ENCODE assay signal across 8 cellular contexts in the genomic region with DNA sequence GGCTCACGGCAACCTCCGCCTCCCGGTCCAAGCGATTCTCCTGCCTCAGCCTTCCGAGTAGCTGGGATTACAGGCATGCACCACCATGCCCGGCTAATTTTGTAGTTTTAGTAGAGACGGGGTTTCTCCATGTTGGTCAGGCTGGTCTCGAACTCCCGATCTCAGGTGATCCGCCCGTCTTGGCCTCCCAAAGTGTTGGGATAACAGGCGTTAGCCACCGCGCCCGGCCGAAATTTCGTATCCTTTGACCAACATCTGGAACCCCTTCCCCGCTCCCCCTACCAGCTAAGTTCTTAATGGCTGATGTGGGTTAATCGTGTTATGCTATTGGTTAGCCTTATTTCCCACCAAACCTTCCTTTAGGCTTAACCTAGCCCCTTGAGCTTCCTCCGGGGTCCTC.
A peak's percentile ranks its signal among the peaks of the same experiment; 100 is the strongest.
DNase-seq lines count a peak whose midpoint lies in the region; ATAC-seq, FAIRE-seq and TF ChIP-seq lines count a peak whose summit lies in the region.
"Not testable (repeated sequence)": the region's sequence is repeated elsewhere in the genome, so short reads cannot be mapped to it uniquely, and the experiment has no call there.

No MANE protein-coding gene starts in this region.

- H3K36me3 ChIP-seq in HUES48 (ENCODE audit: control insufficient read depth, insufficient read depth, low read length); GM12878 (ENCODE audit: control insufficient read depth in 2 of 2, insufficient read depth in 2 of 2, low read length in 1 of 2); esophagus squamous epithelium; kidney epithelial cell (ENCODE audit: control insufficient read depth, insufficient read depth, low read length): not testable (repeated sequence)

- not testable (repeated sequence) for ATAC-seq in GM12878; stimulated activated naive B cell treated with anti-CD40 and anti-IgM and Interleukin-4, amounts not matched to agents 10 μg/mL and 1 μg/mL and 100 μg/mL, for 72 hours (replicated peaks)

- TF ChIP-seq EP300 in GM12878 (IDR thresholded peaks at IDR 0.05; ENCODE audit: borderline replicate concordance in 1 of 2, control insufficient read depth in 1 of 2, low read depth in 2 of 2, low read length in 2 of 2): not testable (repeated sequence)

- H3K27ac Mint-ChIP-seq in activated CD4-positive, alpha-beta memory T cell treated with anti-CD3 and anti-CD28 coated beads for 36 hours: peak overlapping the region; percentile 64
- H3K27ac Mint-ChIP-seq in neural crest cell (ENCODE audit: unreplicated experiment): not testable (repeated sequence)
- H3K27ac Mint-ChIP-seq in stimulated activated naive B cell treated with anti-CD40 and anti-IgM and Interleukin-4, amounts not matched to agents 10 μg/mL and 1 μg/mL and 100 μg/mL, for 72 hours: peak overlapping the region; percentile 88

- H2AFZ ChIP-seq in GM12878 (ENCODE audit: control insufficient read depth, low read depth, low read length): not testable (repeated sequence)

- not testable (repeated sequence) for H3K79me2 ChIP-seq in GM12878 (ENCODE audit: control insufficient read depth, insufficient read depth, low read length)

- H3K4me1 ChIP-seq in HUES48 (ENCODE audit: control insufficient read depth, insufficient read depth, low read length): not testable (repeated sequence)
- H3K4me1 ChIP-seq in GM12878 (ENCODE audit: control insufficient read depth, insufficient read depth, low read length): peaks cover 55% of the 10 kb centered on the region
- H3K4me1 ChIP-seq in esophagus squamous epithelium: peaks cover 22 to 61% (median 50%) of the 10 kb centered on the region in 3 donors

- CTCF ChIA-PET in activated CD4-positive, alpha-beta memory T cell treated with anti-CD3 and anti-CD28 coated beads for 36 hours (lab: Charles Lee): interaction anchor here (0.7 to 12.9 kb wide), 15 partner anchors 9 to 428 kb away, joined by 3 to 312 read pairs (median 4); no protein-coding TSS in a partner anchor
- CTCF ChIA-PET in GM12878 (lab: Yijun Ruan, JAX): interaction anchor here (0.7 to 12.7 kb wide), 11 partner anchors 9 to 234 kb away, joined by 3 to 336 read pairs (median 4); no protein-coding TSS in a partner anchor

- peak overlapping the region; percentile 72 for H3K4me3 Mint-ChIP-seq in activated CD4-positive, alpha-beta memory T cell treated with anti-CD3 and anti-CD28 coated beads for 36 hours
- peak overlapping the region; percentile 57 for H3K4me3 Mint-ChIP-seq in neural crest cell
- H3K4me3 Mint-ChIP-seq in stimulated activated naive B cell treated with anti-CD40 and anti-IgM and Interleukin-4, amounts not matched to agents 10 μg/mL and 1 μg/mL and 100 μg/mL, for 72 hours: peak overlapping the region; percentile 84 to 88

- not testable (repeated sequence) for DNase-seq in AG10803 (ENCODE audit: low read depth); activated CD4-positive, alpha-beta memory T cell treated with anti-CD3 and anti-CD28 coated beads for 36 hours; GM12878 (ENCODE audit: low read depth, low spot score); esophagus squamous epithelium (lab: John Stamatoyannopoulos, UW); kidney epithelial cell (ENCODE audit: low read depth); neural crest cell (ENCODE audit: low read depth, low spot score); stimulated activated naive B cell treated with anti-CD40 and anti-IgM and Interleukin-4, amounts not matched to agents 10 μg/mL and 1 μg/mL and 100 μg/mL, for 72 hours

- peak overlapping the region; percentile 66 for H3K4me2 ChIP-seq in GM12878 (ENCODE audit: control insufficient read depth, insufficient read depth)

- not testable (repeated sequence) for TF ChIP-seq RAD21 in GM12878 (IDR thresholded peaks at IDR 0.05; ENCODE audit: insufficient read depth, low read depth, low read length)

- H3K36me3 Mint-ChIP-seq in activated CD4-positive, alpha-beta memory T cell treated with anti-CD3 and anti-CD28 coated beads for 36 hours; neural crest cell (ENCODE audit: low read depth); stimulated activated naive B cell treated with anti-CD40 and anti-IgM and Interleukin-4, amounts not matched to agents 10 μg/mL and 1 μg/mL and 100 μg/mL, for 72 hours: not testable (repeated sequence)

- not testable (repeated sequence) for H3K9me3 ChIP-seq in HUES48 (ENCODE audit: control insufficient read depth, insufficient read depth, low read length); GM12878 (replicated peaks; ENCODE audit: control insufficient read depth, insufficient read depth, low read length); esophagus squamous epithelium

- 91% methylated on average over 19 of the region's 20 CpGs for WGBS in GM12878 (ENCODE audit: insufficient coverage, insufficient replicate concordance, low lambda C conversion rate, missing lambda C conversion rate)
- 93 to 96% methylated on average over 19 to 20 of the region's 20 CpGs for WGBS in esophagus squamous epithelium, 2 donors

- TF ChIP-seq POLR2A in GM12878 (IDR thresholded peaks at IDR 0.05; ENCODE audit: low read depth, low read length); esophagus squamous epithelium (IDR thresholded peaks at IDR 0.05): not testable (repeated sequence)

- not testable (repeated sequence) for FAIRE-seq in GM12878 (lab: Jason Lieb, UNC)

- peaks cover 19% of the 10 kb centered on the region for H3K27me3 ChIP-seq in HUES48 (ENCODE audit: control insufficient read depth, insufficient read depth, low read length)
- not testable (repeated sequence) for H3K27me3 ChIP-seq in GM12878 (replicated peaks in 1 of 2; ENCODE audit: control insufficient read depth in 2 of 2, insufficient read depth in 2 of 2, low read length in 1 of 2); esophagus squamous epithelium; kidney epithelial cell (ENCODE audit: control insufficient read depth, insufficient read depth, low read length)

- not testable (repeated sequence) for H3K9ac ChIP-seq in HUES48 (ENCODE audit: low read depth, low read length)
- H3K9ac ChIP-seq in GM12878 (ENCODE audit: control insufficient read depth, insufficient read depth, low read length): peak overlapping the region; percentile 1; the same call in 1 of the 2 replicates

- BruUV-seq in GM12878 (replicated peaks; lab: Mats Ljungman, UMichigan): not testable (repeated sequence)

- SMC1A ChIA-PET in GM12878 (lab: Charles Lee; ENCODE audit: uncharacterized antibody, unreplicated experiment): interaction anchor here (0.8 to 7.7 kb wide), 12 partner anchors 8 to 241 kb away, joined by 3 to 166 read pairs (median 4); no protein-coding TSS in a partner anchor

- H4K20me1 ChIP-seq in GM12878 (ENCODE audit: control insufficient read depth, insufficient read depth): not testable (repeated sequence)

- not testable (repeated sequence) for TF ChIP-seq CTCF in AG10803 (conservative IDR thresholded peaks at IDR 0.05; ENCODE audit: low read length); GM12878 (IDR thresholded peaks at IDR 0.05 in 2 of 3, conservative IDR thresholded peaks at IDR 0.05 in 1 of 3; ENCODE audit: control insufficient read depth in 2 of 3, extremely low read depth in 1 of 3, insufficient read depth in 1 of 3, low read depth in 3 of 3, low read length in 3 of 3); esophagus squamous epithelium (IDR thresholded peaks at IDR 0.05); kidney epithelial cell (IDR thresholded peaks at IDR 0.05; ENCODE audit: insufficient read depth, low read length, poor library complexity, severe bottlenecking); neural crest cell (conservative IDR thresholded peaks at IDR 0.05)

- H3K27ac ChIP-seq in HUES48 (ENCODE audit: low read depth, low read length); GM12878 (ENCODE audit: control insufficient read depth, insufficient read depth): not testable (repeated sequence)
- peak overlapping the region; percentile 72 to 87 (median 84) for H3K27ac ChIP-seq in esophagus squamous epithelium

- not testable (repeated sequence) for H3K9me3 Mint-ChIP-seq in activated CD4-positive, alpha-beta memory T cell treated with anti-CD3 and anti-CD28 coated beads for 36 hours; neural crest cell; stimulated activated naive B cell treated with anti-CD40 and anti-IgM and Interleukin-4, amounts not matched to agents 10 μg/mL and 1 μg/mL and 100 μg/mL, for 72 hours

- in situ Hi-C loops in GM12878 (cut with MboI): not testable (repeated sequence)

- H3K4me3 ChIP-seq in AG10803 (ENCODE audit: low read length): peak overlapping the region; percentile 50
- peak overlapping the region; percentile 57 for H3K4me3 ChIP-seq in HUES48 (ENCODE audit: low read depth, low read length)
- H3K4me3 ChIP-seq in GM12878: peak overlapping the region; percentile 66; the same call in 1 of the 2 replicates
- H3K4me3 ChIP-seq in esophagus squamous epithelium: peak overlapping the region in 3 of 4 donors; percentile 47 to 83 (median 61)
- peak overlapping the region; percentile 43 for H3K4me3 ChIP-seq in kidney epithelial cell (ENCODE audit: low read depth, low read length)

- RAD21 ChIA-PET in GM12878 (lab: Charles Lee; ENCODE audit: unreplicated experiment): interaction anchor here (1.2 to 10.1 kb wide), 5 partner anchors 17 to 111 kb away, joined by 3 to 213 read pairs (median 72); no protein-coding TSS in a partner anchor

- POLR2A ChIA-PET in activated CD4-positive, alpha-beta memory T cell treated with anti-CD3 and anti-CD28 coated beads for 36 hours (lab: Charles Lee): interaction anchor here (1.3 to 2.6 kb wide), 3 partner anchors 18 to 48 kb away, joined by 5 to 11 read pairs (median 7); no protein-coding TSS in a partner anchor
- POLR2A ChIA-PET in GM12878 (lab: Charles Lee): interaction anchor here (0.9 to 1.2 kb wide), 2 partner anchors 47 to 114 kb away, joined by 3 to 4 read pairs; no protein-coding TSS in a partner anchor

- H3K27me3 Mint-ChIP-seq in activated CD4-positive, alpha-beta memory T cell treated with anti-CD3 and anti-CD28 coated beads for 36 hours; neural crest cell (ENCODE audit: low read depth); stimulated activated naive B cell treated with anti-CD40 and anti-IgM and Interleukin-4, amounts not matched to agents 10 μg/mL and 1 μg/mL and 100 μg/mL, for 72 hours: not testable (repeated sequence)

- intact Hi-C loops in activated CD4-positive, alpha-beta memory T cell treated with anti-CD3 and anti-CD28 coated beads for 36 hours (cut with micrococcal nuclease); GM12878 (cut with micrococcal nuclease; ENCODE audit: unreplicated experiment); esophagus squamous epithelium (cut with DNase I): not testable (repeated sequence)

- peaks cover 75% of the 10 kb centered on the region for H3K4me1 Mint-ChIP-seq in activated CD4-positive, alpha-beta memory T cell treated with anti-CD3 and anti-CD28 coated beads for 36 hours (ENCODE audit: low read depth)
- peaks cover 15% of the 10 kb centered on the region for H3K4me1 Mint-ChIP-seq in neural crest cell
- H3K4me1 Mint-ChIP-seq in stimulated activated naive B cell treated with anti-CD40 and anti-IgM and Interleukin-4, amounts not matched to agents 10 μg/mL and 1 μg/mL and 100 μg/mL, for 72 hours: peaks cover 59 to 87% of the 10 kb centered on the region in 2 donors
